In genomic region chrX:53481093-53481492, GRCh38 we compare ENCODE assay signal across 13 cellular contexts. TPM values are rescaled to one million over a fixed set of nuclear protein-coding genes. Genes with fewer than 3 reads are reported as not detected.
DNase-seq lines count a peak whose midpoint lies in the region; ATAC-seq and TF ChIP-seq lines count a peak whose summit lies in the region.
"Had no signal": no experiment of that assay in that cellular context is flagged by ENCODE, and none has a peak within 500 bp of the region (broad histone marks: within the 10 kb centered on the region; RNA-seq: fewer than 3 reads in every experiment).

No MANE protein-coding gene starts in this region.

- intact Hi-C loops in activated CD4-positive, alpha-beta T cell treated with anti-CD3 and anti-CD28 coated beads for 36 hours (cut with DNase I, micrococcal nuclease), result no loop called here
- intact Hi-C loops in activated CD4-positive, alpha-beta memory T cell treated with anti-CD3 and anti-CD28 coated beads for 36 hours (cut with micrococcal nuclease), result no loop called here

- TF ChIP-seq CTCF in nephron progenitor cell (IDR thresholded peaks at IDR 0.05), result peak; percentile 22

- peak; percentile 21 for DNase-seq in activated CD4-positive, alpha-beta T cell treated with anti-CD3 and anti-CD28 coated beads for 36 hours
- no peak for DNase-seq in activated CD4-positive, alpha-beta T cell treated with anti-CD3 and anti-CD28 coated beads for 4 hours
- peak; percentile 6 for DNase-seq in HT1080 (ENCODE audit: low read depth)
- DNase-seq in activated CD4-positive, alpha-beta memory T cell treated with anti-CD3 and anti-CD28 coated beads for 36 hours, result peak; percentile 15
- no peak for DNase-seq in nephron progenitor cell
- no peak for DNase-seq in GM19240 (ENCODE audit: insufficient read length, low spot score)
- DNase-seq in AG20443 (ENCODE audit: low spot score), result no peak
- DNase-seq: activated CD8-positive, alpha-beta memory T cell treated with anti-CD3 and anti-CD28 coated beads for 24 hours; CD8-positive, alpha-beta memory T cell; foreskin melanocyte; NCI-H1436 had no signal

- CTCF ChIA-PET in activated CD4-positive, alpha-beta T cell treated with anti-CD3 and anti-CD28 coated beads for 36 hours (lab: Charles Lee), result interaction anchor here (0.7 to 4.0 kb wide), 6 partner anchors 9 to 167 kb away, joined by 3 to 44 read pairs (median 6); no protein-coding TSS in a partner anchor
- CTCF ChIA-PET in activated CD4-positive, alpha-beta memory T cell treated with anti-CD3 and anti-CD28 coated beads for 36 hours (lab: Charles Lee), result interaction anchor here (0.5 to 5.2 kb wide), 14 partner anchors 9 to 220 kb away, joined by 3 to 72 read pairs (median 6); no protein-coding TSS in a partner anchor

- ATAC-seq in activated CD4-positive, alpha-beta T cell treated with anti-CD3 and anti-CD28 coated beads for 36 hours, result no peak
- ATAC-seq in HG02610 (IDR thresholded peaks at IDR 0.05; ENCODE audit: unreplicated experiment), result no peak
- ATAC-seq: stimulated activated effector memory CD8-positive, alpha-beta T cell treated with anti-CD3 and anti-CD28 coated beads, Interleukin-12 subunit alpha, Interleukin-12 subunit beta, amount 100 ng/mL, for 72 hours had no signal

- no peaks in the 10 kb centered on the region for H3K27me3 Mint-ChIP-seq in activated CD4-positive, alpha-beta T cell treated with anti-CD3 and anti-CD28 coated beads for 36 hours
- H3K27me3 Mint-ChIP-seq in activated CD4-positive, alpha-beta memory T cell treated with anti-CD3 and anti-CD28 coated beads for 36 hours, result peaks cover 2% of the 10 kb centered on the region
- H3K27me3 Mint-ChIP-seq in nephron progenitor cell (ENCODE audit: low read depth, poor library complexity), result peaks cover 18% of the 10 kb centered on the region

- POLR2A ChIA-PET in activated CD4-positive, alpha-beta T cell treated with anti-CD3 and anti-CD28 coated beads for 36 hours (lab: Charles Lee), result no interaction called here
- POLR2A ChIA-PET in activated CD4-positive, alpha-beta memory T cell treated with anti-CD3 and anti-CD28 coated beads for 36 hours (lab: Charles Lee), result no interaction called here

- no peaks in the 10 kb centered on the region for H3K9me3 Mint-ChIP-seq in activated CD4-positive, alpha-beta T cell treated with anti-CD3 and anti-CD28 coated beads for 36 hours (ENCODE audit: low read depth)
- no peaks in the 10 kb centered on the region for H3K9me3 Mint-ChIP-seq in activated CD4-positive, alpha-beta memory T cell treated with anti-CD3 and anti-CD28 coated beads for 36 hours
- peaks cover 56% of the 10 kb centered on the region for H3K9me3 Mint-ChIP-seq in nephron progenitor cell
- H3K9me3 Mint-ChIP-seq: CD8-positive, alpha-beta memory T cell; stimulated activated effector memory CD8-positive, alpha-beta T cell treated with anti-CD3 and anti-CD28 coated beads, Interleukin-12 subunit alpha, Interleukin-12 subunit beta, amount 100 ng/mL, for 72 hours had no signal

- H3K4me3 Mint-ChIP-seq in activated CD4-positive, alpha-beta T cell treated with anti-CD3 and anti-CD28 coated beads for 36 hours, result no peak overlapping the region
- H3K4me3 Mint-ChIP-seq in activated CD4-positive, alpha-beta memory T cell treated with anti-CD3 and anti-CD28 coated beads for 36 hours, result no peak overlapping the region
- no peak overlapping the region for H3K4me3 Mint-ChIP-seq in nephron progenitor cell
- H3K4me3 Mint-ChIP-seq: CD8-positive, alpha-beta memory T cell; stimulated activated effector memory CD8-positive, alpha-beta T cell treated with anti-CD3 and anti-CD28 coated beads, Interleukin-12 subunit alpha, Interleukin-12 subunit beta, amount 100 ng/mL, for 72 hours had no signal

- no peaks in the 10 kb centered on the region for H3K4me1 Mint-ChIP-seq in activated CD4-positive, alpha-beta T cell treated with anti-CD3 and anti-CD28 coated beads for 36 hours
- no peaks in the 10 kb centered on the region for H3K4me1 Mint-ChIP-seq in activated CD4-positive, alpha-beta memory T cell treated with anti-CD3 and anti-CD28 coated beads for 36 hours (ENCODE audit: low read depth)
- H3K4me1 Mint-ChIP-seq in nephron progenitor cell, result peaks cover 4% of the 10 kb centered on the region
- H3K4me1 Mint-ChIP-seq: stimulated activated effector memory CD8-positive, alpha-beta T cell treated with anti-CD3 and anti-CD28 coated beads, Interleukin-12 subunit alpha, Interleukin-12 subunit beta, amount 100 ng/mL, for 72 hours had no signal

- H3K27ac Mint-ChIP-seq in activated CD4-positive, alpha-beta T cell treated with anti-CD3 and anti-CD28 coated beads for 36 hours, result no peak overlapping the region
- no peak overlapping the region for H3K27ac Mint-ChIP-seq in activated CD4-positive, alpha-beta memory T cell treated with anti-CD3 and anti-CD28 coated beads for 36 hours
- no peak overlapping the region for H3K27ac Mint-ChIP-seq in nephron progenitor cell
- H3K27ac Mint-ChIP-seq: CD8-positive, alpha-beta memory T cell; stimulated activated effector memory CD8-positive, alpha-beta T cell treated with anti-CD3 and anti-CD28 coated beads, Interleukin-12 subunit alpha, Interleukin-12 subunit beta, amount 100 ng/mL, for 72 hours had no signal

- no peaks in the 10 kb centered on the region for H3K36me3 Mint-ChIP-seq in activated CD4-positive, alpha-beta T cell treated with anti-CD3 and anti-CD28 coated beads for 36 hours (ENCODE audit: low read depth)
- no peaks in the 10 kb centered on the region for H3K36me3 Mint-ChIP-seq in activated CD4-positive, alpha-beta memory T cell treated with anti-CD3 and anti-CD28 coated beads for 36 hours
- H3K36me3 Mint-ChIP-seq in nephron progenitor cell (ENCODE audit: low read depth), result no peaks in the 10 kb centered on the region
- H3K36me3 Mint-ChIP-seq: CD8-positive, alpha-beta memory T cell; stimulated activated effector memory CD8-positive, alpha-beta T cell treated with anti-CD3 and anti-CD28 coated beads, Interleukin-12 subunit alpha, Interleukin-12 subunit beta, amount 100 ng/mL, for 72 hours had no signal

RNA-seq across cellular contexts. Expression of gene HSD17B10, which starts 46.9 kb away (rescaled TPM):
- 10 to 100 TPM; 89.0 to 92.7 TPM for total RNA-seq in activated CD4-positive, alpha-beta T cell treated with anti-CD3 and anti-CD28 coated beads for 36 hours
- total RNA-seq in HT1080 (2014; rRNA removed; shearing (Covaris generic)), result 134 and 157 TPM in 2 replicates
- 59.2 and 78.7 TPM in 2 replicates for polyA plus RNA-seq in HT1080 (2015; cell fraction: cytosol; rRNA removed)
- polyA plus RNA-seq in HT1080 (2015; cell fraction: nucleus; rRNA removed), result 46.1 and 49.0 TPM in 2 replicates
- 10 to 100 TPM; 75.5 to 80.5 TPM for total RNA-seq in activated CD4-positive, alpha-beta memory T cell treated with anti-CD3 and anti-CD28 coated beads for 36 hours

RNA-seq across cellular contexts. Expression of gene RIBC1, which starts 58.4 kb away (rescaled TPM):
- under 1 TPM; 0.46 to 0.95 TPM for total RNA-seq in activated CD4-positive, alpha-beta T cell treated with anti-CD3 and anti-CD28 coated beads for 36 hours
- total RNA-seq in HT1080 (2014; rRNA removed; shearing (Covaris generic)), result 0.17 and 0.19 TPM in 2 replicates
- polyA plus RNA-seq in HT1080 (2015; cell fraction: cytosol; rRNA removed), result 1.1 and 1.4 TPM in 2 replicates
- polyA plus RNA-seq in HT1080 (2015; cell fraction: nucleus; rRNA removed), result 0.18 and 0.90 TPM in 2 replicates
- total RNA-seq in activated CD4-positive, alpha-beta memory T cell treated with anti-CD3 and anti-CD28 coated beads for 36 hours, result under 1 TPM; 0.51 to 0.57 TPM

RNA-seq across cellular contexts. Expression of gene SMC1A, which starts 58.6 kb away (rescaled TPM):
- total RNA-seq in activated CD4-positive, alpha-beta T cell treated with anti-CD3 and anti-CD28 coated beads for 36 hours, result 100 to 1,000 TPM; 155 to 190 TPM
- total RNA-seq in HT1080 (2014; rRNA removed; shearing (Covaris generic)), result 18.6 and 26.0 TPM in 2 replicates
- 16.3 and 16.7 TPM in 2 replicates for polyA plus RNA-seq in HT1080 (2015; cell fraction: cytosol; rRNA removed)
- polyA plus RNA-seq in HT1080 (2015; cell fraction: nucleus; rRNA removed), result 41.8 and 43.9 TPM in 2 replicates
- 100 to 1,000 TPM; 148 to 161 TPM for total RNA-seq in activated CD4-positive, alpha-beta memory T cell treated with anti-CD3 and anti-CD28 coated beads for 36 hours

Comparison
In these comparisons a context has a peak if more than half of its experiments do, and no peak if none do; other contexts are left out.
1. DNase-seq: peak in activated CD4-positive, alpha-beta T cell treated with anti-CD3 and anti-CD28 coated beads for 36 hours (single experiment), HT1080 (single experiment) and activated CD4-positive, alpha-beta memory T cell treated with anti-CD3 and anti-CD28 coated beads for 36 hours (single experiment); none in activated CD4-positive, alpha-beta T cell treated with anti-CD3 and anti-CD28 coated beads for 4 hours (0 of 2), nephron progenitor cell (single experiment), GM19240 (single experiment) and AG20443 (single experiment).